Comparison of ENCODE assay signal across 30 cellular contexts in genomic region chr9:33355933-33356332, GRCh38. TPM values are rescaled to one million over a fixed set of nuclear protein-coding genes. Genes with fewer than 3 reads are reported as not detected.
"Had no signal": no experiment of that assay in that cellular context is flagged by ENCODE, and none has a peak within 500 bp of the region (broad histone marks: within the 10 kb centered on the region; RNA-seq: fewer than 3 reads in every experiment).

No MANE protein-coding gene starts in this region.

- H3K4me3 Mint-ChIP-seq: naive thymus-derived CD4-positive, alpha-beta T cell; natural killer cell; nephron; neural progenitor cell; stimulated activated effector memory CD8-positive, alpha-beta T cell treated with anti-CD3 and anti-CD28 coated beads, Interleukin-12 subunit alpha, Interleukin-12 subunit beta, amount 100 ng/mL, for 72 hours; stimulated activated naive B cell treated with anti-CD40 and anti-IgM and Interleukin-4, amounts not matched to agents 10 μg/mL and 1 μg/mL and 100 μg/mL, for 72 hours; stimulated activated naive CD8-positive, alpha-beta T cell treated with anti-CD3 and anti-CD28 coated beads, Interleukin-15, Interleukin-2, amounts not matched to agents 100 ng/mL and 50 ng/mL, for 24 hours; type B pancreatic cell had no signal

- H3K27ac ChIP-seq: neural progenitor cell, parathyroid adenoma, psoas muscle, tibial artery, transverse colon, upper lobe of right lung, vagina had no signal

- DNase-seq: naive thymus-derived CD4-positive, alpha-beta T cell; natural killer cell; occipital lobe; ovary; posterior cingulate gyrus; psoas muscle; right cardiac atrium; stimulated activated CD4-positive, alpha-beta T cell treated with anti-CD3 and anti-CD28 coated beads, Interleukin-15, amount 100 ng/mL, for 24 hours; stimulated activated CD4-positive, alpha-beta T cell treated with anti-CD3 and anti-CD28 coated beads, Interleukin-2, amount 100 ng/mL, for 24 hours; stimulated activated CD4-positive, alpha-beta T cell treated with anti-CD3 and anti-CD28 coated beads, Interleukin-2, amount 100 ng/mL, for 48 hours; stimulated activated CD4-positive, alpha-beta T cell treated with anti-CD3 and anti-CD28 coated beads, Interleukin-4, amount 100 ng/mL, for 24 hours; stimulated activated naive B cell treated with anti-CD40 and anti-IgM and Interleukin-4, amounts not matched to agents 10 μg/mL and 1 μg/mL and 100 μg/mL, for 72 hours; stimulated activated naive CD4-positive, alpha-beta T cell treated with Interleukin-2 at 50 U/mL for 16 hours; stomach; tibial artery; transverse colon; upper lobe of right lung had no signal

- H3K27me3 Mint-ChIP-seq: naive thymus-derived CD4-positive, alpha-beta T cell; progenitor cell of endocrine pancreas; stimulated activated naive B cell treated with anti-CD40 and anti-IgM and Interleukin-4, amounts not matched to agents 10 μg/mL and 1 μg/mL and 100 μg/mL, for 72 hours; stimulated activated naive CD8-positive, alpha-beta T cell treated with anti-CD3 and anti-CD28 coated beads, Interleukin-15, Interleukin-2, amounts not matched to agents 100 ng/mL and 50 ng/mL, for 24 hours; type B pancreatic cell had no signal

- H2AFZ ChIP-seq: neural progenitor cell, parathyroid adenoma had no signal

- H3K79me2 ChIP-seq: parathyroid adenoma had no signal

- ATAC-seq: naive thymus-derived CD4-positive, alpha-beta T cell; natural killer cell; psoas muscle; right cardiac atrium; sciatic nerve; stimulated activated effector memory CD8-positive, alpha-beta T cell treated with anti-CD3 and anti-CD28 coated beads, Interleukin-12 subunit alpha, Interleukin-12 subunit beta, amount 100 ng/mL, for 72 hours; stimulated activated naive B cell treated with anti-CD40 and anti-IgM and Interleukin-4, amounts not matched to agents 10 μg/mL and 1 μg/mL and 100 μg/mL, for 72 hours; upper lobe of right lung had no signal

- H3K4me1 Mint-ChIP-seq: nephron; neural progenitor cell; stimulated activated effector memory CD8-positive, alpha-beta T cell treated with anti-CD3 and anti-CD28 coated beads, Interleukin-12 subunit alpha, Interleukin-12 subunit beta, amount 100 ng/mL, for 72 hours had no signal

- H3K9me3 ChIP-seq: ovary, psoas muscle, stomach, tibial artery, transverse colon, upper lobe of right lung, vagina had no signal

- H3K36me3 ChIP-seq: neural progenitor cell, ovary had no signal

- H3K27me3 ChIP-seq: neural progenitor cell, ovary, stomach, tibial artery, transverse colon, upper lobe of right lung, vagina had no signal

- H3K27ac Mint-ChIP-seq: natural killer cell; nephron; neural progenitor cell; progenitor cell of endocrine pancreas; stimulated activated naive B cell treated with anti-CD40 and anti-IgM and Interleukin-4, amounts not matched to agents 10 μg/mL and 1 μg/mL and 100 μg/mL, for 72 hours; stimulated activated naive CD8-positive, alpha-beta T cell treated with anti-CD3 and anti-CD28 coated beads, Interleukin-15, Interleukin-2, amounts not matched to agents 100 ng/mL and 50 ng/mL, for 24 hours; type B pancreatic cell had no signal

- H3K4me2 ChIP-seq: neural progenitor cell had no signal

- H3K9me3 Mint-ChIP-seq: naive thymus-derived CD4-positive, alpha-beta T cell; natural killer cell; nephron; neural progenitor cell; stimulated activated effector memory CD8-positive, alpha-beta T cell treated with anti-CD3 and anti-CD28 coated beads, Interleukin-12 subunit alpha, Interleukin-12 subunit beta, amount 100 ng/mL, for 72 hours; stimulated activated naive B cell treated with anti-CD40 and anti-IgM and Interleukin-4, amounts not matched to agents 10 μg/mL and 1 μg/mL and 100 μg/mL, for 72 hours; stimulated activated naive CD8-positive, alpha-beta T cell treated with anti-CD3 and anti-CD28 coated beads, Interleukin-15, Interleukin-2, amounts not matched to agents 100 ng/mL and 50 ng/mL, for 24 hours; type B pancreatic cell had no signal

- H3K4me1 ChIP-seq: neural progenitor cell, parathyroid adenoma, psoas muscle, transverse colon, upper lobe of right lung, vagina had no signal

- H3K36me3 Mint-ChIP-seq: natural killer cell, neural progenitor cell had no signal

- H3K9ac ChIP-seq: neural progenitor cell, parathyroid adenoma had no signal

- H3K4me3 ChIP-seq: neural progenitor cell, ovary, psoas muscle, skin epidermis, stomach, tibial artery, transverse colon, upper lobe of right lung, vagina had no signal

RNA-seq across cellular contexts. Expression of gene AQP7, which starts 46.4 kb away (rescaled TPM):
- total RNA-seq: natural killer cell, occipital lobe, osteoblast, temporal lobe had no signal
- polyA plus RNA-seq: neural cell had no signal
